ENCODE assay signal across 14 cellular contexts in genomic region chr4:120683902-120684540, GRCh38.
"Had no signal": no experiment of that assay in that cellular context is flagged by ENCODE, and none has a peak within 500 bp of the region (broad histone marks: within the 10 kb centered on the region; RNA-seq: fewer than 3 reads in every experiment).

No MANE protein-coding gene starts in this region.

- H3K4me3 ChIP-seq: esophagus squamous epithelium, lung had no signal

- H3K4me1 ChIP-seq: esophagus squamous epithelium had no signal

- H3K36me3 ChIP-seq: brain microvascular endothelial cell, esophagus squamous epithelium had no signal

- H3K9me3 ChIP-seq: esophagus squamous epithelium had no signal

- DNase-seq: activated CD4-positive, alpha-beta T cell treated with anti-CD3 and anti-CD28 coated beads, Interleukin-2, amount 50 U/mL, for 1 hour; amygdala; brain microvascular endothelial cell; cerebellar nuclear complex; esophagus squamous epithelium; foreskin melanocyte; naive thymus-derived CD8-positive, alpha-beta T cell; right cardiac atrium; stimulated activated CD4-positive, alpha-beta T cell treated with anti-CD3 and anti-CD28 coated beads, Interleukin-2, amount 100 ng/mL, for 24 hours; stimulated activated naive CD4-positive, alpha-beta T cell; SW 1271; trophoblast cell had no signal

- H3K27ac ChIP-seq: brain microvascular endothelial cell, esophagus squamous epithelium had no signal

- ATAC-seq: activated naive CD4-positive, alpha-beta T cell treated with anti-CD3 and anti-CD28 coated beads, Interleukin-2, amount 50 U/mL, for 72 hours; naive thymus-derived CD8-positive, alpha-beta T cell; right cardiac atrium had no signal

- H3K27me3 ChIP-seq: brain microvascular endothelial cell, esophagus squamous epithelium had no signal
